17 cellular contexts compared by ENCODE assay signal in the genomic region with DNA sequence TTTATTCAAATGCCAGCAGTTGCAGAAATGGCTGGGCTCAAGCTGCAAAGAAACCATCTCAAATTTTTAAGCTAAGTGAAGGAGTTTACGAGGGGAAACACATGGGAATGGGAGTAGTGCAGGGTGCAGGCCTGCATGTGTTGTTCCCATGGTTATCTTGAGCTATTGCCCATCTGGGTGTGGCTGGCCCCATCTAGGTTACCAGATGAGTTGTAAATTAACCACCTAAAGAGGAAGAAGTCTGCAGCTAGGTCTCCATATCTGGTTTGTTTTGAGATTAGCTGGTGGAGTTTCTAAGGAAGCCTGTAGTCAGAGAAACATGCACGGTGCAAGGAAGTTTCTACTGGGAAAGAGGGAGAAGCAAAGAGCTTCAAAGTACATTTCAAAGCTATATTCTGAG. TPM values are rescaled to one million over a fixed set of nuclear protein-coding genes. Genes with fewer than 3 reads are reported as not detected.
A peak's percentile ranks its signal among the peaks of the same experiment; 100 is the strongest.
DNase-seq lines count a peak whose midpoint lies in the region; ATAC-seq and TF ChIP-seq lines count a peak whose summit lies in the region.
"Had no signal": no experiment of that assay in that cellular context is flagged by ENCODE, and none has a peak within 500 bp of the region (broad histone marks: within the 10 kb centered on the region; RNA-seq: fewer than 3 reads in every experiment).

No MANE protein-coding gene starts in this region.

- no peaks in the 10 kb centered on the region for H3K36me3 Mint-ChIP-seq in type B pancreatic cell
- H3K36me3 Mint-ChIP-seq in CD8-positive, alpha-beta T cell: no peaks in the 10 kb centered on the region

- H3K27me3 ChIP-seq in colonic mucosa (no peaks in the 10 kb centered on the region), SJCRH30 (no peaks in the 10 kb centered on the region)
- H3K27me3 ChIP-seq in CD8-positive, alpha-beta T cell (ENCODE audit: insufficient read depth, low read length): no peaks in the 10 kb centered on the region

- CTCF ChIA-PET in CD8-positive, alpha-beta T cell (lab: Charles Lee): interaction anchor here (0.9 kb wide), 1 partner anchor 8 kb away, joined by 3 read pairs; no protein-coding TSS in a partner anchor

- H3K4me3 Mint-ChIP-seq in type B pancreatic cell: no peak overlapping the region
- H3K4me3 Mint-ChIP-seq in CD8-positive, alpha-beta T cell: no peak overlapping the region
- H3K4me3 Mint-ChIP-seq: dendritic cell treated with granulocyte-macrophage colony-stimulating factor and Interleukin-4, amounts not matched to agents 40 ng/mL and 50 ng/mL, for 4 days; neural crest cell had no signal

- peak overlapping the region; percentile 54 for H3K27ac ChIP-seq in colonic mucosa
- no peak overlapping the region for H3K27ac ChIP-seq in SJCRH30
- H3K27ac ChIP-seq in CD8-positive, alpha-beta T cell (ENCODE audit: low read depth, low read length): no peak overlapping the region
- H3K27ac ChIP-seq: WERI-Rb-1 had no signal

- H3K4me3 ChIP-seq in colonic mucosa: no peak overlapping the region
- no peak overlapping the region for H3K4me3 ChIP-seq in SJCRH30
- H3K4me3 ChIP-seq in CD8-positive, alpha-beta T cell (ENCODE audit: low read depth, low read length): no peak overlapping the region
- H3K4me3 ChIP-seq: K562 had no signal

- no peaks in the 10 kb centered on the region for H3K9me3 ChIP-seq in colonic mucosa
- peaks cover 3% of the 10 kb centered on the region; the same call in 1 of the 2 replicates for H3K9me3 ChIP-seq in SJCRH30 (replicated peaks)
- peaks cover 11% of the 10 kb centered on the region for H3K9me3 ChIP-seq in CD8-positive, alpha-beta T cell (ENCODE audit: low read length)

- intact Hi-C loops in colonic mucosa (cut with DNase I): no loop called here
- intact Hi-C loops in CD8-positive, alpha-beta T cell (cut with DNase I, micrococcal nuclease): no loop called here

- peak overlapping the region in 1 of 2 donors; percentile 34 for H3K9ac ChIP-seq in colonic mucosa (ENCODE audit: low read depth in 2 of 2, low read length in 2 of 2)

- no peaks in the 10 kb centered on the region for H3K9me3 Mint-ChIP-seq in type B pancreatic cell
- peaks cover 16% of the 10 kb centered on the region for H3K9me3 Mint-ChIP-seq in CD8-positive, alpha-beta T cell

- H3K4me1 ChIP-seq in colonic mucosa (no peaks in the 10 kb centered on the region), SJCRH30 (no peaks in the 10 kb centered on the region)
- H3K4me1 ChIP-seq in CD8-positive, alpha-beta T cell (ENCODE audit: insufficient read depth, low read length): no peaks in the 10 kb centered on the region

- POLR2A ChIA-PET in CD8-positive, alpha-beta T cell (lab: Charles Lee): no interaction called here

- ATAC-seq in GM18520 (IDR thresholded peaks at IDR 0.05; ENCODE audit: unreplicated experiment) (peak; percentile 79), GM21576 (IDR thresholded peaks at IDR 0.05; ENCODE audit: unreplicated experiment) (peak; percentile 80), HG03159 (IDR thresholded peaks at IDR 0.05; ENCODE audit: unreplicated experiment) (peak; percentile 96)
- ATAC-seq in CD8-positive, alpha-beta T cell: no peak
- ATAC-seq: K562 had no signal

- no peaks in the 10 kb centered on the region for H3K4me1 Mint-ChIP-seq in type B pancreatic cell (ENCODE audit: unreplicated experiment)
- H3K4me1 Mint-ChIP-seq in CD8-positive, alpha-beta T cell (ENCODE audit: low read depth): no peaks in the 10 kb centered on the region
- H3K4me1 Mint-ChIP-seq: neural crest cell had no signal

- no peak for TF ChIP-seq CTCF in colonic mucosa (IDR thresholded peaks at IDR 0.05)
- TF ChIP-seq CTCF in type B pancreatic cell (conservative IDR thresholded peaks at IDR 0.05): no peak
- no peak for TF ChIP-seq CTCF in CD8-positive, alpha-beta T cell (IDR thresholded peaks at IDR 0.05)

- DNase-seq in colonic mucosa: peak; percentile 77
- DNase-seq in activated CD4-positive, alpha-beta T cell treated with anti-CD3 and anti-CD28 coated beads, Interleukin-2, amount 50 U/mL, for 48 hours: no peak
- no peak for DNase-seq in type B pancreatic cell (ENCODE audit: extremely low spot score, unreplicated experiment)
- DNase-seq in SJCRH30: no peak
- DNase-seq in CD8-positive, alpha-beta T cell: no peak
- DNase-seq: activated naive CD4-positive, alpha-beta T cell treated with Interleukin-2 at 50 U/mL for 16 hours; C1 segment of cervical spinal cord; NCI-H82; stimulated activated CD4-positive, alpha-beta T cell treated with anti-CD3 and anti-CD28 coated beads, Interleukin-4, amount 100 ng/mL, for 4 hours; trophoblast cell; WERI-Rb-1 had no signal

- H3K36me3 ChIP-seq in colonic mucosa (no peaks in the 10 kb centered on the region), SJCRH30 (no peaks in the 10 kb centered on the region)
- no peaks in the 10 kb centered on the region for H3K36me3 ChIP-seq in CD8-positive, alpha-beta T cell (ENCODE audit: insufficient read depth, low read length)
- H3K36me3 ChIP-seq: WERI-Rb-1 had no signal

- no peak overlapping the region for H3K27ac Mint-ChIP-seq in type B pancreatic cell
- H3K27ac Mint-ChIP-seq in CD8-positive, alpha-beta T cell: no peak overlapping the region
- H3K27ac Mint-ChIP-seq: dendritic cell treated with granulocyte-macrophage colony-stimulating factor and Interleukin-4, amounts not matched to agents 40 ng/mL and 50 ng/mL, for 4 days had no signal

- no peaks in the 10 kb centered on the region for H3K27me3 Mint-ChIP-seq in type B pancreatic cell
- peaks cover under 1% of the 10 kb centered on the region for H3K27me3 Mint-ChIP-seq in CD8-positive, alpha-beta T cell (ENCODE audit: low read depth)
- H3K27me3 Mint-ChIP-seq: dendritic cell treated with granulocyte-macrophage colony-stimulating factor and Interleukin-4, amounts not matched to agents 40 ng/mL and 50 ng/mL, for 4 days had no signal

RNA-seq across cellular contexts. Expression of a gene that starts 23.3 kb away (rescaled TPM):
- total RNA-seq in colonic mucosa (10 to 100 TPM; 19.7 to 27.3 TPM), type B pancreatic cell (ENCODE audit: low replicate concordance) (1.7 and 3.3 TPM in 2 replicates)
- total RNA-seq in SJCRH30 (2014; rRNA removed; shearing (Covaris generic)): 0.08 and 0.10 TPM in 2 replicates
- total RNA-seq in CD8-positive, alpha-beta T cell: not detected

RNA-seq across cellular contexts. Expression of a gene that starts 34.0 kb away (rescaled TPM):
- total RNA-seq in colonic mucosa: 10 to 100 TPM; 19.2 to 22.0 TPM
- total RNA-seq in type B pancreatic cell (ENCODE audit: low replicate concordance): 2.9 and 3.4 TPM in 2 replicates
- total RNA-seq in SJCRH30 (2014; rRNA removed; shearing (Covaris generic)): 0.55 TPM in 1 of 2 replicates, not detected in the other
- not detected for total RNA-seq in CD8-positive, alpha-beta T cell

RNA-seq across cellular contexts. Expression of a gene that starts 56.7 kb away (rescaled TPM):
- total RNA-seq in colonic mucosa: 1 to 10 TPM; 3.6 to 4.2 TPM
- 4.4 and 6.2 TPM in 2 replicates for total RNA-seq in type B pancreatic cell (ENCODE audit: low replicate concordance)
- total RNA-seq in SJCRH30 (2014; rRNA removed; shearing (Covaris generic)): 0.76 and 1.8 TPM in 2 replicates
- not detected for total RNA-seq in CD8-positive, alpha-beta T cell
